1 cellular context compared by ENCODE assay signal in the genomic region with DNA sequence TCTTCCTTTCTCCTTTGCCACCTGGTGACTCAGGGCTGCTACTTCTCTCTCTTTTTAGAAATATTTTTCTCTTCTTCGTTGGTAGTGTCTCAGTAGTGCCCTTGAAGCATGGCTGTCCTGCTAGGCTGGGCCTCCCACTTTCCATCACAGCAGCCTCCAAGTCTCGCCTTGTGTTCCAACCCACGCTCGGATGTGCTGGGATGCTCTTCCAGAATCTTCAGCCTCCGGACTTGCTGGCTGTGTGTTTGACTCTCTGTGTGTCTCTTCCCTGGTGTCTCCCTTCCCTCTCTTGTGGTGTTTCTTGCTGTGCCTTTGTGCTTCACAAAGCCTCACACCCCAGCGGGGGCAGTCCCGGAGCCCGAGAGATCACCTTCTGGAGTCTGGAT.
TF ChIP-seq lines count a peak whose summit lies in the region.

No MANE protein-coding gene starts in this region.

TF ChIP-seq in IMR-90, 13 proteins besides CTCF, POLR2A, EP300 and RAD21:
- TF ChIP-seq MAFK (IDR thresholded peaks at IDR 0.05; ENCODE audit: low read depth, low read length), result no peak
- no peak for TF ChIP-seq CHD1 (IDR thresholded peaks at IDR 0.05; ENCODE audit: low read depth, low read length)
